9 cellular contexts compared by ENCODE assay signal in the genomic region with DNA sequence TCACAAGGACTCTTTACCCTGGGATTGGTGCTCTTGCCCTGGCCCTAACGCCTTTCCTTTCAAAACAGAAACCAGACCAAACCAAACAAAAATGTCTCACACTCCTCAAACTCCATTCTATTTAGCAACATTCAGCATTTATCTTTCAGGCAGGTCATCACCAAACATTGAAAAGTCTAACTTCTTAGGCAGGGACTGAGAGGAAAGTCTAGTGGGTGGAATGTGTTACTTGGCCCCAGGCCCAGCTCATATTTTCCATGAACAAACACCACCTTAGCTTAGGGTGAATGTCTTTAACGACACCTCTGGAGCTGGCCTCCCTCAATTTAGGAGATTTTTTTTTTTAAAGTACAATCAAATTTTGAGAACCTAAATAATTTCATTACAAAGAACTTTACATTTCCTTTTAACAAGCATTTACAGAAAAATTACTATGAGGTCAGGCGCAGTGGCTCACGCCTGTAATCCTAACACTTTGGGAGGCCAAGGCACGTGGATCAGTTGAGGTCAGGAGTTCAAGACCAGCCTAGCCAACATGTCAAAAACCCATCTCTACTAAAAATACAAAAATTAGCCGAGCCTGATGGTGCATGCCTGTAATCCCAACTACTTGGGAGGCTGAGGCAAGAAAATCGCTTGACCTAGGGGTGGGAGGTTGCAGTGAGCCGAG. TPM values are rescaled to one million over a fixed set of nuclear protein-coding genes. Genes with fewer than 3 reads are reported as not detected.
A peak's percentile ranks its signal among the peaks of the same experiment; 100 is the strongest.
DNase-seq lines count a peak whose midpoint lies in the region; ATAC-seq, FAIRE-seq and TF ChIP-seq lines count a peak whose summit lies in the region.
"Had no signal": no experiment of that assay in that cellular context is flagged by ENCODE, and none has a peak within 500 bp of the region (broad histone marks: within the 10 kb centered on the region; RNA-seq: fewer than 3 reads in every experiment).

No MANE protein-coding gene starts in this region.

- H3K4ac ChIP-seq in trophoblast cell (ENCODE audit: low read depth, low read length) = no peak overlapping the region

- no peak overlapping the region for H3K9ac ChIP-seq in endothelial cell of umbilical vein (replicated peaks; ENCODE audit: extremely low read depth, insufficient read depth, low read length)
- no peak overlapping the region for H3K9ac ChIP-seq in trophoblast cell (ENCODE audit: low read length)

- no peaks in the 10 kb centered on the region for H3K36me3 ChIP-seq in PC-9 (ENCODE audit: low read depth)
- H3K36me3 ChIP-seq in endothelial cell of umbilical vein (ENCODE audit: control insufficient read depth in 2 of 2, extremely low read depth in 1 of 2, insufficient read depth in 2 of 2, low read length in 2 of 2) = no peaks in the 10 kb centered on the region
- H3K36me3 ChIP-seq in trophoblast cell (ENCODE audit: control insufficient read depth in 1 of 2, insufficient read depth in 2 of 2, low read length in 2 of 2) = no peaks in the 10 kb centered on the region
- H3K36me3 ChIP-seq in A673 (ENCODE audit: insufficient read depth, low read length, poor library complexity, severe bottlenecking) = no peaks in the 10 kb centered on the region

- no peak overlapping the region for H2BK5ac ChIP-seq in trophoblast cell (ENCODE audit: low read depth, low read length, poor library complexity)

- H3K27me3 ChIP-seq in PC-9 (ENCODE audit: insufficient read depth, low read depth) (no peaks in the 10 kb centered on the region), endothelial cell of umbilical vein (ENCODE audit: control insufficient read depth in 2 of 2, insufficient read depth in 2 of 2, low read length in 2 of 2) (no peaks in the 10 kb centered on the region), trophoblast cell (ENCODE audit: insufficient read depth, low read length) (no peaks in the 10 kb centered on the region), A673 (replicated peaks; ENCODE audit: insufficient read depth, low read depth, low read length, poor library complexity) (no peaks in the 10 kb centered on the region)

- H3K18ac ChIP-seq in trophoblast cell (ENCODE audit: low read length) = no peak overlapping the region

- H3K4me2 ChIP-seq in PC-9 (peak overlapping the region; percentile 12; the same call in 1 of the 2 replicates), endothelial cell of umbilical vein (ENCODE audit: insufficient read depth, low read length) (peak overlapping the region; percentile 4), trophoblast cell (ENCODE audit: low read length) (no peak overlapping the region)

- dilution Hi-C loops in endothelial cell of umbilical vein (cut with MboI; ENCODE audit: extremely low pct_ligation_motif_present, low sequenced_read_pairs) = no loop called here

- H3K27ac ChIP-seq in PC-9 = peak overlapping the region; percentile 46; the same call in 1 of the 2 replicates
- H3K27ac ChIP-seq in endothelial cell of umbilical vein (ENCODE audit: insufficient read depth, low read depth, low read length) = no peak overlapping the region
- no peak overlapping the region for H3K27ac ChIP-seq in trophoblast cell (ENCODE audit: low read depth, low read length)
- H3K27ac ChIP-seq in A673 (ENCODE audit: low read depth, low read length, poor library complexity, severe bottlenecking) = no peak overlapping the region

- H3K14ac ChIP-seq in trophoblast cell (ENCODE audit: low read length) = no peak overlapping the region

- H2AFZ ChIP-seq in PC-9 (no peak overlapping the region), endothelial cell of umbilical vein (ENCODE audit: low read depth, low read length) (peak overlapping the region; percentile 82), trophoblast cell (ENCODE audit: insufficient read depth, low read length, poor library complexity) (no peak overlapping the region)

- DNase-seq in GM10248 (ENCODE audit: extremely low spot score) = peak; percentile 31
- DNase-seq in PC-9 = peak; percentile 42 to 65
- peak; percentile 79 for DNase-seq in endothelial cell of umbilical vein (ENCODE audit: low read depth, low spot score)
- peak; percentile 52 to 84 for DNase-seq in trophoblast cell
- DNase-seq in A673 (ENCODE audit: low spot score) = no peak
- no peak for DNase-seq in UCSD-AML1 (lab: John Stamatoyannopoulos, UW; ENCODE audit: unreplicated experiment)
- no peak for DNase-seq in Kasumi-1 (lab: John Stamatoyannopoulos, UW)
- DNase-seq: foreskin melanocyte had no signal

- H4K12ac ChIP-seq in trophoblast cell (ENCODE audit: low read depth, low read length) = no peak overlapping the region

- no peak overlapping the region for H2BK120ac ChIP-seq in trophoblast cell (ENCODE audit: insufficient read depth, low read length, poor library complexity)

- WGBS in trophoblast cell (ENCODE audit: extremely low coverage, insufficient coverage, insufficient read length) = no CpG with 5 or more reads among the region's 8 CpGs

- CTCF ChIA-PET in GM10248 (lab: Yijun Ruan, JAX) = interaction anchor here (0.9 to 3.7 kb wide), 4 partner anchors 10 to 279 kb away, joined by 3 to 17 read pairs (median 5); a partner anchor contains a TSS
- CTCF ChIA-PET in PC-9 (lab: Charles Lee) = no interaction called here
- CTCF ChIA-PET in endothelial cell of umbilical vein (lab: Charles Lee) = interaction anchor here (0.6 to 2.2 kb wide), 3 partner anchors 9 to 48 kb away, joined by 3 to 17 read pairs (median 5); a partner anchor contains a TSS
- CTCF ChIA-PET in A673 (lab: Charles Lee) = interaction anchor here (0.6 kb wide), 1 partner anchor 414 kb away, joined by 5 read pairs; no protein-coding TSS in a partner anchor

- H3K4me3 ChIP-seq in PC-9 (no peak overlapping the region), endothelial cell of umbilical vein (replicated peaks in 1 of 3; ENCODE audit: insufficient read depth in 1 of 3, low read depth in 1 of 3, low read length in 3 of 3) (no peak overlapping the region), trophoblast cell (ENCODE audit: low read depth, low read length) (no peak overlapping the region), A673 (ENCODE audit: low read depth, low read length, poor library complexity, severe bottlenecking) (no peak overlapping the region)

- no peak overlapping the region for H2AK5ac ChIP-seq in trophoblast cell (ENCODE audit: low read length)

- no peaks in the 10 kb centered on the region for H3K9me3 ChIP-seq in PC-9 (ENCODE audit: insufficient read depth, low read depth)
- H3K9me3 ChIP-seq in endothelial cell of umbilical vein (replicated peaks; ENCODE audit: control insufficient read depth, insufficient read depth, low read length) = no peaks in the 10 kb centered on the region
- H3K9me3 ChIP-seq in trophoblast cell (ENCODE audit: insufficient read depth, low read depth, low read length) = no peaks in the 10 kb centered on the region
- no peaks in the 10 kb centered on the region for H3K9me3 ChIP-seq in A673 (ENCODE audit: low read depth, low read length, poor library complexity, severe bottlenecking)

- no peaks in the 10 kb centered on the region for H3K9me2 ChIP-seq in PC-9 (ENCODE audit: insufficient read depth)

- intact Hi-C loops in PC-9 (cut with micrococcal nuclease; ENCODE audit: unreplicated experiment) (loop anchor here (2.0 kb wide), 1 partner anchor 58 kb away; no protein-coding TSS in a partner anchor), endothelial cell of umbilical vein (cut with micrococcal nuclease) (no loop called here), A673 (cut with micrococcal nuclease; ENCODE audit: unreplicated experiment) (no loop called here)

- H3K79me2 ChIP-seq in PC-9 (ENCODE audit: low read depth) (no peaks in the 10 kb centered on the region), endothelial cell of umbilical vein (ENCODE audit: control insufficient read depth, insufficient read depth, low read length) (no peaks in the 10 kb centered on the region), trophoblast cell (ENCODE audit: control insufficient read depth, insufficient read depth, low read length, poor library complexity) (no peaks in the 10 kb centered on the region)

- no peaks in the 10 kb centered on the region for H4K20me1 ChIP-seq in PC-9 (ENCODE audit: insufficient read depth)
- H4K20me1 ChIP-seq in endothelial cell of umbilical vein (replicated peaks; ENCODE audit: control insufficient read depth, extremely low read depth, insufficient read depth, low read length) = no peaks in the 10 kb centered on the region

- no peak overlapping the region for H3K23ac ChIP-seq in trophoblast cell (ENCODE audit: low read length)

- TF ChIP-seq POLR2A in endothelial cell of umbilical vein (IDR thresholded peaks at IDR 0.05; ENCODE audit: low read depth, low read length) = no peak

- POLR2A ChIA-PET in GM10248 (lab: Yijun Ruan, JAX) (no interaction called here), PC-9 (lab: Charles Lee; ENCODE audit: unreplicated experiment) (interaction anchor here (0.5 to 0.6 kb wide), 2 partner anchors 12 to 200 kb away, joined by 3 read pairs; no protein-coding TSS in a partner anchor), endothelial cell of umbilical vein (lab: Charles Lee) (interaction anchor here (0.6 kb wide), 1 partner anchor 10 kb away, joined by 5 read pairs; no protein-coding TSS in a partner anchor), A673 (lab: Charles Lee; ENCODE audit: low non-redundant PET) (no interaction called here)

- H3F3A ChIP-seq in PC-9 (ENCODE audit: insufficient read depth, low read depth) = peaks cover 10% of the 10 kb centered on the region; the same call in 1 of the 2 replicates

- H3K4me1 ChIP-seq in PC-9 (replicated peaks; ENCODE audit: insufficient read depth) (0 out of 2 replicates have a peak, but pooled peaks cover 9% of the 10 kb centered on the region), endothelial cell of umbilical vein (ENCODE audit: control insufficient read depth, extremely low read depth, insufficient read depth, low read length) (peaks cover 4% of the 10 kb centered on the region), trophoblast cell (ENCODE audit: control insufficient read depth in 1 of 2, insufficient read depth in 2 of 2, low read length in 2 of 2) (no peaks in the 10 kb centered on the region), A673 (ENCODE audit: insufficient read depth, low read length, poor library complexity, severe bottlenecking) (peaks cover 3% of the 10 kb centered on the region)

- no peak overlapping the region for H4K8ac ChIP-seq in trophoblast cell (ENCODE audit: low read depth, low read length)

- no peak overlapping the region for H4K91ac ChIP-seq in trophoblast cell (ENCODE audit: low read depth, low read length)

- TF ChIP-seq CTCF in GM10248 (IDR thresholded peaks at IDR 0.05; ENCODE audit: control extremely low read depth, extremely low read depth, low read depth, missing control alignments) (no peak), PC-9 (conservative IDR thresholded peaks at IDR 0.05) (no peak), endothelial cell of umbilical vein (IDR thresholded peaks at IDR 0.05; ENCODE audit: extremely low read depth in 1 of 2, insufficient read depth in 1 of 2, low read depth in 1 of 2, low read length in 2 of 2) (no peak), A673 (conservative IDR thresholded peaks at IDR 0.05; ENCODE audit: low read depth, low read length) (no peak)

- no peaks in the 10 kb centered on the region for H3K9me1 ChIP-seq in endothelial cell of umbilical vein (replicated peaks; ENCODE audit: control insufficient read depth, extremely low read depth, insufficient read depth, low read length)

- no peak for ATAC-seq in HG03025 (IDR thresholded peaks at IDR 0.05; ENCODE audit: low FRiP score, unreplicated experiment)

- FAIRE-seq in endothelial cell of umbilical vein (lab: Jason Lieb, UNC) = peak; percentile 87

- no peak overlapping the region for H2BK12ac ChIP-seq in trophoblast cell (ENCODE audit: low read length)

- no TSS peak for BruUV-seq in PC-9 (replicated peaks; lab: Mats Ljungman, UMichigan)
- BruUV-seq in endothelial cell of umbilical vein (replicated peaks; lab: Mats Ljungman, UMichigan) = no TSS peak
- no TSS peak for BruUV-seq in A673 (replicated peaks; lab: Mats Ljungman, UMichigan)

- no peaks in the 10 kb centered on the region for H3K79me1 ChIP-seq in trophoblast cell (ENCODE audit: low read length)

RNA-seq across cellular contexts. Expression of a gene that starts 10.2 kb away (rescaled TPM):
- total RNA-seq in PC-9 (2021) (6.5 and 7.8 TPM in 2 replicates), endothelial cell of umbilical vein (6.9 and 7.1 TPM in 2 replicates), A673 (2021) (21.3 and 24.8 TPM in 2 replicates)
- polyA plus RNA-seq in endothelial cell of umbilical vein = 0.65 and 0.87 TPM in 2 replicates
- 1.1 and 1.3 TPM in 2 replicates for polyA plus RNA-seq in endothelial cell of umbilical vein (2011; cell fraction: cytosol; rRNA removed)
- 3.7 and 4.4 TPM in 2 replicates for polyA plus RNA-seq in endothelial cell of umbilical vein (2011; cell fraction: nucleus; rRNA removed)
- polyA plus RNA-seq in endothelial cell of umbilical vein (2012) = 1.9 and 2.6 TPM in 2 replicates
- polyA minus RNA-seq in endothelial cell of umbilical vein = 4.3 and 4.4 TPM in 2 replicates
- 3.7 TPM for polyA minus RNA-seq in endothelial cell of umbilical vein (2011; cell fraction: cytosol; rRNA and poly(A)+ RNA removed)
- 6.1 and 8.9 TPM in 2 replicates for polyA minus RNA-seq in endothelial cell of umbilical vein (2011; cell fraction: nucleus; rRNA and poly(A)+ RNA removed)
- 14.9 and 15.1 TPM in 2 replicates for polyA plus RNA-seq in trophoblast cell (2013)

Comparison
In these comparisons a context has a peak if more than half of its experiments do, and no peak if none do; other contexts are left out.
1. DNase-seq: peak in GM10248 (single experiment), PC-9 (2 of 2), endothelial cell of umbilical vein (single experiment) and trophoblast cell (2 of 2); none in A673 (single experiment), UCSD-AML1 (single experiment) and Kasumi-1 (0 of 2).
2. POLR2A ChIA-PET loops: an anchor here in PC-9 (0.5 to 0.6 kb wide) and endothelial cell of umbilical vein (0.6 kb wide); none called in GM10248 and A673.